Comparison of ENCODE assay signal across 7 cellular contexts in genomic region chr14:23954279-23954614, GRCh38. TPM values are rescaled to one million over a fixed set of nuclear protein-coding genes. Genes with fewer than 3 reads are reported as not detected.
A peak's percentile ranks its signal among the peaks of the same experiment; 100 is the strongest.
DNase-seq lines count a peak whose midpoint lies in the region; ATAC-seq, FAIRE-seq and TF ChIP-seq lines count a peak whose summit lies in the region.
"Not testable (repeated sequence)": the region's sequence is repeated elsewhere in the genome, so short reads cannot be mapped to it uniquely, and the experiment has no call there.

No MANE protein-coding gene starts in this region.

- TF ChIP-seq POLR2A in endothelial cell of umbilical vein (IDR thresholded peaks at IDR 0.05; ENCODE audit: low read depth, low read length); right lobe of liver (IDR thresholded peaks at IDR 0.05): not testable (repeated sequence)

- H3K36me3 Mint-ChIP-seq in activated naive CD4-positive, alpha-beta T cell treated with anti-CD3 and anti-CD28 coated beads, Interleukin-2, amount 50 U/mL, for 24 hours: not testable (repeated sequence)

- H3K9me3 ChIP-seq in OCI-LY3 (ENCODE audit: insufficient read depth, low read length); endothelial cell of umbilical vein (replicated peaks; ENCODE audit: control insufficient read depth, insufficient read depth, low read length); right lobe of liver: not testable (repeated sequence)

- POLR2A ChIA-PET in endothelial cell of umbilical vein (lab: Charles Lee): not testable (repeated sequence)

- H3K4me3 ChIP-seq in OCI-LY3 (ENCODE audit: low read length): peak overlapping the region; percentile 87
- H3K4me3 ChIP-seq in endothelial cell of umbilical vein (replicated peaks in 1 of 3; ENCODE audit: insufficient read depth in 1 of 3, low read depth in 1 of 3, low read length in 3 of 3): peak overlapping the region in 2 of 3 experiments; percentile 72 to 80
- peak overlapping the region; percentile 85 to 99 (median 94) for H3K4me3 ChIP-seq in right lobe of liver
- peak overlapping the region; percentile 88 for H3K4me3 ChIP-seq in retinal pigment epithelial cell (ENCODE audit: low read length)

- CTCF ChIA-PET in endothelial cell of umbilical vein (lab: Charles Lee): not testable (repeated sequence)

- dilution Hi-C loops in endothelial cell of umbilical vein (cut with MboI; ENCODE audit: extremely low pct_ligation_motif_present, low sequenced_read_pairs): not testable (repeated sequence)

- FAIRE-seq in endothelial cell of umbilical vein (lab: Jason Lieb, UNC): not testable (repeated sequence)

- H3K9me3 Mint-ChIP-seq in activated naive CD4-positive, alpha-beta T cell treated with anti-CD3 and anti-CD28 coated beads, Interleukin-2, amount 50 U/mL, for 24 hours: not testable (repeated sequence)

- not testable (repeated sequence) for H3K4me1 ChIP-seq in OCI-LY3 (ENCODE audit: low read length); endothelial cell of umbilical vein (ENCODE audit: control insufficient read depth, extremely low read depth, insufficient read depth, low read length)
- peaks cover 0 to 38% (median 10%) of the 10 kb centered on the region in 4 donors for H3K4me1 ChIP-seq in right lobe of liver

- H2AFZ ChIP-seq in OCI-LY3 (ENCODE audit: low read depth, low read length): peak overlapping the region; percentile 78; the same call in 1 of the 2 replicates
- H2AFZ ChIP-seq in endothelial cell of umbilical vein (ENCODE audit: low read depth, low read length): not testable (repeated sequence)

- H3K27me3 ChIP-seq in OCI-LY3 (ENCODE audit: low read depth, low read length); endothelial cell of umbilical vein (ENCODE audit: control insufficient read depth in 2 of 2, insufficient read depth in 2 of 2, low read length in 2 of 2); right lobe of liver: not testable (repeated sequence)

- H3K4me3 Mint-ChIP-seq in activated naive CD4-positive, alpha-beta T cell treated with anti-CD3 and anti-CD28 coated beads, Interleukin-2, amount 50 U/mL, for 24 hours: peak overlapping the region; percentile 100

- H3K79me2 ChIP-seq in OCI-LY3 (ENCODE audit: low read length); endothelial cell of umbilical vein (ENCODE audit: control insufficient read depth, insufficient read depth, low read length): not testable (repeated sequence)

- H3K27ac ChIP-seq in OCI-LY3 (ENCODE audit: low read length); endothelial cell of umbilical vein (ENCODE audit: insufficient read depth, low read depth, low read length): not testable (repeated sequence)
- H3K27ac ChIP-seq in right lobe of liver: peak overlapping the region; percentile 85 to 92 (median 92)

- not testable (repeated sequence) for BruUV-seq in endothelial cell of umbilical vein (replicated peaks; lab: Mats Ljungman, UMichigan)

- not testable (repeated sequence) for H3K27me3 Mint-ChIP-seq in activated naive CD4-positive, alpha-beta T cell treated with anti-CD3 and anti-CD28 coated beads, Interleukin-2, amount 50 U/mL, for 24 hours

- H3K4me1 Mint-ChIP-seq in activated naive CD4-positive, alpha-beta T cell treated with anti-CD3 and anti-CD28 coated beads, Interleukin-2, amount 50 U/mL, for 24 hours: peaks cover 25% of the 10 kb centered on the region

- H3K4me2 ChIP-seq in OCI-LY3 (ENCODE audit: low read length): peak overlapping the region; percentile 73
- peak overlapping the region; percentile 10 for H3K4me2 ChIP-seq in endothelial cell of umbilical vein (ENCODE audit: insufficient read depth, low read length)

- ATAC-seq in GM18873 (IDR thresholded peaks at IDR 0.05; ENCODE audit: low FRiP score, unreplicated experiment): peak; percentile 7
- peak; percentile 11 for ATAC-seq in HG02763 (IDR thresholded peaks at IDR 0.05; ENCODE audit: unreplicated experiment)
- ATAC-seq in right lobe of liver: not testable (repeated sequence)

- peak overlapping the region; percentile 95 for H3K27ac Mint-ChIP-seq in activated naive CD4-positive, alpha-beta T cell treated with anti-CD3 and anti-CD28 coated beads, Interleukin-2, amount 50 U/mL, for 24 hours

- not testable (repeated sequence) for TF ChIP-seq CTCF in OCI-LY3 (IDR thresholded peaks at IDR 0.05; ENCODE audit: low read depth, low read length); endothelial cell of umbilical vein (IDR thresholded peaks at IDR 0.05; ENCODE audit: extremely low read depth in 1 of 2, insufficient read depth in 1 of 2, low read depth in 1 of 2, low read length in 2 of 2); right lobe of liver (IDR thresholded peaks at IDR 0.05); retinal pigment epithelial cell (conservative IDR thresholded peaks at IDR 0.05; ENCODE audit: low read depth, low read length)

- 10% methylated on average over 5 of the region's 6 CpGs for WGBS in right lobe of liver (ENCODE audit: insufficient coverage, low coverage, low lambda C conversion rate, missing lambda C conversion rate)

- DNase-seq in endothelial cell of umbilical vein (ENCODE audit: low read depth, low spot score); right lobe of liver; retinal pigment epithelial cell (ENCODE audit: low read depth): not testable (repeated sequence)

- H3K9ac ChIP-seq in OCI-LY3 (ENCODE audit: low read length) (peak overlapping the region; percentile 84), endothelial cell of umbilical vein (replicated peaks; ENCODE audit: extremely low read depth, insufficient read depth, low read length) (peak overlapping the region; percentile 83)

- H3K9me1 ChIP-seq in endothelial cell of umbilical vein (replicated peaks; ENCODE audit: control insufficient read depth, extremely low read depth, insufficient read depth, low read length): not testable (repeated sequence)

- not testable (repeated sequence) for H3K36me3 ChIP-seq in OCI-LY3 (replicated peaks; ENCODE audit: low read depth, low read length); endothelial cell of umbilical vein (ENCODE audit: control insufficient read depth in 2 of 2, extremely low read depth in 1 of 2, insufficient read depth in 2 of 2, low read length in 2 of 2)
- peaks cover 0 to 14% (median 2%) of the 10 kb centered on the region in 4 donors for H3K36me3 ChIP-seq in right lobe of liver

- intact Hi-C loops in endothelial cell of umbilical vein (cut with micrococcal nuclease): loop anchor here (1.0 to 2.0 kb wide), 4 partner anchors 227 to 363 kb away; no protein-coding TSS in a partner anchor
- intact Hi-C loops in right lobe of liver (cut with DNase I): not testable (repeated sequence)

- not testable (repeated sequence) for H4K20me1 ChIP-seq in OCI-LY3 (ENCODE audit: insufficient read depth, low read length); endothelial cell of umbilical vein (replicated peaks; ENCODE audit: control insufficient read depth, extremely low read depth, insufficient read depth, low read length)

RNA-seq across cellular contexts. Expression of gene DHRS4, which starts 0.7 kb away (rescaled TPM):
- total RNA-seq in endothelial cell of umbilical vein (19.2 and 24.4 TPM in 2 replicates), right lobe of liver (10 to 100 TPM; 30.5 to 82.5 (median 45.1) TPM)
- polyA plus RNA-seq in endothelial cell of umbilical vein: 24.9 and 32.0 TPM in 2 replicates
- polyA plus RNA-seq in endothelial cell of umbilical vein (2011; cell fraction: cytosol; rRNA removed): 29.1 and 32.5 TPM in 2 replicates
- polyA plus RNA-seq in endothelial cell of umbilical vein (2011; cell fraction: nucleus; rRNA removed): 15.4 and 16.7 TPM in 2 replicates
- 24.4 and 25.2 TPM in 2 replicates for polyA plus RNA-seq in endothelial cell of umbilical vein (2012)
- 6.3 and 9.5 TPM in 2 replicates for polyA minus RNA-seq in endothelial cell of umbilical vein
- 14.2 TPM for polyA minus RNA-seq in endothelial cell of umbilical vein (2011; cell fraction: cytosol; rRNA and poly(A)+ RNA removed)
- 4.5 and 5.0 TPM in 2 replicates for polyA minus RNA-seq in endothelial cell of umbilical vein (2011; cell fraction: nucleus; rRNA and poly(A)+ RNA removed)

RNA-seq across cellular contexts. Expression of gene DHRS4L2, which starts 34.5 kb away (rescaled TPM):
- total RNA-seq in endothelial cell of umbilical vein: 18.5 and 20.7 TPM in 2 replicates
- 18.2 and 21.9 TPM in 2 replicates for polyA plus RNA-seq in endothelial cell of umbilical vein
- polyA plus RNA-seq in endothelial cell of umbilical vein (2011; cell fraction: cytosol; rRNA removed): 24.0 and 26.1 TPM in 2 replicates
- 11.4 and 15.6 TPM in 2 replicates for polyA plus RNA-seq in endothelial cell of umbilical vein (2011; cell fraction: nucleus; rRNA removed)
- polyA plus RNA-seq in endothelial cell of umbilical vein (2012): 18.6 and 20.4 TPM in 2 replicates
- 10.1 and 12.2 TPM in 2 replicates for polyA minus RNA-seq in endothelial cell of umbilical vein
- 30.6 TPM for polyA minus RNA-seq in endothelial cell of umbilical vein (2011; cell fraction: cytosol; rRNA and poly(A)+ RNA removed)
- 2.6 and 3.9 TPM in 2 replicates for polyA minus RNA-seq in endothelial cell of umbilical vein (2011; cell fraction: nucleus; rRNA and poly(A)+ RNA removed)
- total RNA-seq in right lobe of liver: 10 to 100 TPM; 17.7 to 53.6 (median 32.3) TPM
